In the genomic region with DNA sequence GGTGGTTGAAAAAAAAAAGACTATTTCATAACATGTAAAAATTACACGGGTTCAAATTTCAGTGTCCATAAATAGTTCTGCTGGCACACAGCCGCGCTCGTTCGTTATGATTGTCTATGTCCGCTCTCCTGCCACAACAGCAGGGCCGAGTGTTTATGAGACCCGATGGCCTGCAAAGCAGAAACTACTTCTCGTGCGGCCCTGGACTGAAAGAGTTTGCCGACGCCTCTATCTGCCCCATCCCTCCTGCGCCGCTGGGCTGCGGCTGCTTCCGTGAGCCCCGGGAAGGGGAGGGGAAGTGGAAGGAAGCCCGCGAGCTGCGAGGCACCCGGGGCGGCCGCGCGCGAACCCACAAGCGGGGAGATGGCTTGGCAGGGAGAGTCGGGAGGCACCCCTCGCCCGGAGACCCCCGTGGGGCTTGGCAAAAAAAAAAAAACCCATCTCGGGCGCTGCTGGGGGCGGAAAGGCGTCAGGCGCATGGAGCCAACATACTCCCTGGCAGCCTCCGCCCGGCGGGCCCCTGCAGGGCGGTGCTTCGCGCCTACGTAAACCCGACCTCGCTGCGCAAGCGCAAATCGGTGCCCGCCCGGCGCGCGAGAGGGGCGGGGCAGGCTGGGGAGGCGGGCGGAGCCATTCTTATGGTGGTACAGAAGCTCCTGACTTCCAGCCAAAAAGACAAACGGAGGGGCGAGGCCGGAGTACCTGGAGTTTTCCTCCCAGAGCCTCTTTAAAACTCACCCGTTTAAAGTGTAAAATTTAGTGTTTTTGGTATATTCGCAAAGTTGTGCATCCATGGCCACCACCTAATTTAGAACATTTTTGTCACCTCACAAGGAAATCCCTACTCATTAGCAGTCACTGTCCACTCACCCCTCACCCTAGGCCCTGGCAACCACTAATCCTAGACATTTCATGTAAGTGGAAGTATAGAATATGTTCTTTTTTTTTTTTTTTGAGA, we compare ENCODE assay signal across 8 cellular contexts. TPM values are rescaled to one million over a fixed set of nuclear protein-coding genes. Genes with fewer than 3 reads are reported as not detected.
DNase-seq lines count a peak whose midpoint lies in the region; ATAC-seq and TF ChIP-seq lines count a peak whose summit lies in the region.

No MANE protein-coding gene starts in this region.

- H3K27me3 Mint-ChIP-seq in immature natural killer cell (ENCODE audit: low read depth in 3 of 3), result peaks cover 3 to 9% (median 8%) of the 10 kb centered on the region in 3 donors

- intact Hi-C loops in breast epithelium (cut with DNase I; ENCODE audit: low total_unique reads), result loop anchor here (2.0 kb wide), 1 partner anchor 59 kb away; no protein-coding TSS in a partner anchor

- H3K36me3 ChIP-seq in ACC112 (ENCODE audit: insufficient read depth, low read length) (no peaks in the 10 kb centered on the region), breast epithelium (no peaks in the 10 kb centered on the region)

- peaks cover 0 to 9% (median 8%) of the 10 kb centered on the region in 3 donors for H3K36me3 Mint-ChIP-seq in immature natural killer cell

- peak overlapping the region; percentile 77 for H2AFZ ChIP-seq in ACC112 (ENCODE audit: low read length, unreplicated experiment)

- H3K4me1 ChIP-seq in ACC112 (ENCODE audit: control insufficient read depth, insufficient read depth, low read length, unreplicated experiment) (peaks cover 8% of the 10 kb centered on the region), breast epithelium (no peaks in the 10 kb centered on the region)

- H3K79me2 ChIP-seq in ACC112 (ENCODE audit: control insufficient read depth, insufficient read depth, low read length, unreplicated experiment), result no peaks in the 10 kb centered on the region

- DNase-seq in NCI-H2171 (lab: John Stamatoyannopoulos, UW) (peak; percentile 80), breast epithelium (ENCODE audit: low spot score in 2 of 2) (peak; percentile 84 to 90), immature natural killer cell (peak; percentile 91 to 93 (median 92)), smooth muscle cell of the brain vasculature (ENCODE audit: low read depth, low spot score) (peak; percentile 83)

- no peaks in the 10 kb centered on the region for H3K9me3 ChIP-seq in breast epithelium

- peak; percentile 95 for TF ChIP-seq POLR2A in breast epithelium (IDR thresholded peaks at IDR 0.05)

- peaks cover 17 to 31% of the 10 kb centered on the region in 2 donors for H3K4me1 Mint-ChIP-seq in immature natural killer cell

- H3K27me3 ChIP-seq in ACC112 (ENCODE audit: insufficient read depth, low read length), result no peaks in the 10 kb centered on the region
- no peaks in the 10 kb centered on the region for H3K27me3 ChIP-seq in breast epithelium

- ATAC-seq in GM18867 (IDR thresholded peaks at IDR 0.05; ENCODE audit: unreplicated experiment) (peak; percentile 81), HG03097 (IDR thresholded peaks at IDR 0.05; ENCODE audit: low FRiP score, unreplicated experiment) (peak; percentile 90)

- H3K27ac ChIP-seq in ACC112 (ENCODE audit: low read depth, low read length) (peak overlapping the region; percentile 86), VCaP (peak overlapping the region; percentile 93), breast epithelium (peak overlapping the region; percentile 95 to 96)

- no peaks in the 10 kb centered on the region for H3K9me3 Mint-ChIP-seq in immature natural killer cell

- TF ChIP-seq CTCF in VCaP (conservative IDR thresholded peaks at IDR 0.05) (0 out of 2 replicates have a peak, but pooled peaks have one; percentile 23), breast epithelium (IDR thresholded peaks at IDR 0.05) (peak in 2 of 3 donors; percentile 35 to 51)

- H3K4me3 Mint-ChIP-seq in immature natural killer cell, result peak overlapping the region; percentile 85 to 98 (median 90)

- peak overlapping the region; percentile 85 for H3K4me3 ChIP-seq in ACC112 (ENCODE audit: low read depth, low read length)
- H3K4me3 ChIP-seq in breast epithelium, result peak overlapping the region; percentile 56 to 79 (median 73)

- peak overlapping the region; percentile 92 to 99 (median 98) for H3K27ac Mint-ChIP-seq in immature natural killer cell

RNA-seq across cellular contexts. Expression of a gene that starts 8.3 kb away (rescaled TPM):
- total RNA-seq in breast epithelium, result 10 to 100 TPM; 23.0 to 36.2 (median 31.5) TPM
- 10 to 100 TPM; 38.3 to 89.0 (median 54.3) TPM for polyA plus RNA-seq in immature natural killer cell

RNA-seq across cellular contexts. Expression of a gene that starts 55.7 kb away (rescaled TPM):
- total RNA-seq in breast epithelium, result 10 to 100 TPM; 46.5 to 53.4 (median 51.7) TPM
- 10 to 100 TPM in 1 of 3 donors, 1 to 10 TPM in 2; 7.5 to 14.5 (median 7.9) TPM for polyA plus RNA-seq in immature natural killer cell

Comparison
In these comparisons a context has a peak if more than half of its experiments do, and no peak if none do; other contexts are left out.
1. Peak in every context shown above with its lines: DNase-seq, ATAC-seq, H3K4me3 ChIP-seq and H3K27ac ChIP-seq.